Comparison of ENCODE assay signal across 21 cellular contexts in the genomic region with DNA sequence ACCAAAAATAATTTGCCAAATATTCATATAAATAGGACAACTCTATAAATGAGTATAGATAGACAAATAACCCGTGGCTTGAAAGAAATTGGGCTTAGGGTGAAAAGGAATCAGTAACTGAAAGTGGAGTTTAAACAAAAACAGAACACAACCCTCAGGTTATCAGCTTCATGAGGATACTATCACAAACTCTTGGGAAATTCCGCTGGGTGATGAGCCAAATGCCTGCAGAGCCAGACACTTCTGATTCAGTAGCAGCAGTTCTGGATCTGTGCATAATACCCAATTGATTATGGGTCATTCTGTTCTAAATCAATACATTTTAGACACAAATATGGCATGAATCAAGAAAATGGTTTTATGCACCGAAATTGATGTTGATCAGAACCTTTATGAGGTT.
"Had no signal": no experiment of that assay in that cellular context is flagged by ENCODE, and none has a peak within 500 bp of the region (broad histone marks: within the 10 kb centered on the region; RNA-seq: fewer than 3 reads in every experiment).

No MANE protein-coding gene starts in this region.

- H3K9me3 ChIP-seq: lower lobe of right lung, pancreas, prostate gland, tibial nerve, uterus had no signal

- H3K4me1 ChIP-seq: left lung, lower lobe of right lung, pancreas, prostate gland, tibial nerve, uterus had no signal

- FAIRE-seq: keratinocyte, pancreas had no signal

- H3K36me3 ChIP-seq: left lung, lower lobe of right lung, pancreas, prostate gland, tibial nerve, uterus had no signal

- H3K4me3 ChIP-seq: left lung, lower lobe of right lung, pancreas, prostate gland, skin epidermis, tibial nerve, uterus had no signal

- H3K27me3 ChIP-seq: left lung, pancreas, tibial nerve, uterus had no signal

- ATAC-seq: left cardiac atrium; left lung; lower lobe of right lung; naive thymus-derived CD8-positive, alpha-beta T cell; pancreas; right cardiac atrium; sciatic nerve; stimulated activated effector memory CD8-positive, alpha-beta T cell treated with anti-CD3 and anti-CD28 coated beads, Interleukin-12 subunit alpha, Interleukin-12 subunit beta, amount 100 ng/mL, for 72 hours had no signal

- DNase-seq: kidney glomerular epithelial cell; left cardiac atrium; left lung; lower lobe of right lung; mammary epithelial cell; mesenchymal stem cell; naive thymus-derived CD8-positive, alpha-beta T cell; nucleus accumbens; pancreas; posterior cingulate gyrus; retina; right cardiac atrium; stimulated activated CD4-positive, alpha-beta T cell treated with anti-CD3 and anti-CD28 coated beads, Interleukin-4, amount 100 ng/mL, for 24 hours; stimulated activated naive CD4-positive, alpha-beta T cell; uterus had no signal

- H3K27ac ChIP-seq: left lung, lower lobe of right lung, pancreas, prostate gland, skin epidermis, tibial nerve, uterus had no signal
